In genomic region chr7:44921607-44922350, GRCh38 we compare ENCODE assay signal across 8 cellular contexts. TPM values are rescaled to one million over a fixed set of nuclear protein-coding genes. Genes with fewer than 3 reads are reported as not detected.
DNase-seq lines count a peak whose midpoint lies in the region; ATAC-seq and TF ChIP-seq lines count a peak whose summit lies in the region.

No MANE protein-coding gene starts in this region.

- H3K9me3 ChIP-seq in right cardiac atrium (ENCODE audit: control insufficient read depth, low read length) (no peaks in the 10 kb centered on the region), sigmoid colon (no peaks in the 10 kb centered on the region)

- H3K4me1 ChIP-seq in right cardiac atrium (ENCODE audit: control insufficient read depth, insufficient read depth, low read length) (no peaks in the 10 kb centered on the region), sigmoid colon (peaks cover 0 to 5% (median 2%) of the 10 kb centered on the region in 4 donors)

- no peak overlapping the region for H3K4me3 ChIP-seq in right cardiac atrium (ENCODE audit: low read length)
- no peak overlapping the region for H3K4me3 ChIP-seq in sigmoid colon

- ATAC-seq in HG02623 (IDR thresholded peaks at IDR 0.05; ENCODE audit: unreplicated experiment) (peak; percentile 52), right cardiac atrium (peak; percentile 95 to 97), GM18519 (IDR thresholded peaks at IDR 0.05; ENCODE audit: low FRiP score, unreplicated experiment) (no peak)

- H3K27me3 ChIP-seq in right cardiac atrium (ENCODE audit: control insufficient read depth, insufficient read depth) (no peaks in the 10 kb centered on the region), sigmoid colon (no peaks in the 10 kb centered on the region)

- no peaks in the 10 kb centered on the region for H3K36me3 ChIP-seq in sigmoid colon

- TF ChIP-seq EP300 in sigmoid colon (IDR thresholded peaks at IDR 0.05), result no peak

- intact Hi-C loops in right cardiac atrium (cut with DNase I), result loop anchor here (2.0 to 10.0 kb wide), 5 partner anchors 64 to 337 kb away; partner anchors contain the start of gene TMED4 (in 2 of the 4)
- intact Hi-C loops in sigmoid colon (cut with DNase I), result loop anchor here (1.0 kb wide), 2 partner anchors 64 to 333 kb away; no protein-coding TSS in a partner anchor

- no peak for TF ChIP-seq POLR2A in sigmoid colon (IDR thresholded peaks at IDR 0.05)

- no peak overlapping the region for H3K27ac ChIP-seq in right cardiac atrium (ENCODE audit: low read length)
- no peak overlapping the region for H3K27ac ChIP-seq in sigmoid colon

- DNase-seq in GM03348 (ENCODE audit: low spot score) (peak; percentile 93), NCI-H187 treated with DMSO at 0.1 percent for 48 hours (lab: John Stamatoyannopoulos, UW) (peak; percentile 22), T1000 (lab: John Stamatoyannopoulos, UW) (peak; percentile 46), anterior cingulate cortex (lab: John Stamatoyannopoulos, UW) (peak in 55 of 58 donors; percentile 24 to 95 (median 66)), right cardiac atrium (peak; percentile 91 to 97 (median 96)), sigmoid colon (peak; percentile 93)

- WGBS in right cardiac atrium, result 41% methylated on average over 14 of the region's 14 CpGs
- WGBS in sigmoid colon, 2 donors, result 38 to 40% methylated on average over 14 of the region's 14 CpGs

- peak; percentile 63 to 90 (median 79) for TF ChIP-seq CTCF in sigmoid colon (IDR thresholded peaks at IDR 0.05)

RNA-seq across cellular contexts. Expression of gene PURB, which starts 36.4 kb away (rescaled TPM):
- total RNA-seq in right cardiac atrium (10 to 100 TPM; 13.5 to 22.4 (median 14.8) TPM), sigmoid colon (10 to 100 TPM; 31.4 to 40.3 (median 38.5) TPM)
- polyA plus RNA-seq in right cardiac atrium (6.9 TPM), sigmoid colon (10 to 100 TPM in 1 of 3 donors, 1 to 10 TPM in 2; 4.2 to 10.7 (median 6.0) TPM)

RNA-seq across cellular contexts. Expression of gene MYO1G, which starts 57.0 kb away (rescaled TPM):
- total RNA-seq in right cardiac atrium, result 1 to 10 TPM in 3 of 4 donors, under 1 TPM in 1; 0.91 to 3.0 (median 2.2) TPM
- polyA plus RNA-seq in right cardiac atrium, result 0.70 TPM
- total RNA-seq in sigmoid colon, result 1 to 10 TPM; 1.1 to 3.4 (median 1.1) TPM
- polyA plus RNA-seq in sigmoid colon, result 10 to 100 TPM in 1 of 3 donors, 1 to 10 TPM in 2; 2.4 to 19.5 (median 2.8) TPM

Comparison
In these comparisons a context has a peak if more than half of its experiments do, and no peak if none do; other contexts are left out.
1. DNase-seq: peak in every context shown above with its lines; median percentile 96 in right cardiac atrium; 93 in GM03348; 93 in sigmoid colon; 66 in anterior cingulate cortex; 46 in T1000; 22 in NCI-H187 treated with DMSO at 0.1 percent for 48 hours.